8 cellular contexts compared by ENCODE assay signal in the genomic region with DNA sequence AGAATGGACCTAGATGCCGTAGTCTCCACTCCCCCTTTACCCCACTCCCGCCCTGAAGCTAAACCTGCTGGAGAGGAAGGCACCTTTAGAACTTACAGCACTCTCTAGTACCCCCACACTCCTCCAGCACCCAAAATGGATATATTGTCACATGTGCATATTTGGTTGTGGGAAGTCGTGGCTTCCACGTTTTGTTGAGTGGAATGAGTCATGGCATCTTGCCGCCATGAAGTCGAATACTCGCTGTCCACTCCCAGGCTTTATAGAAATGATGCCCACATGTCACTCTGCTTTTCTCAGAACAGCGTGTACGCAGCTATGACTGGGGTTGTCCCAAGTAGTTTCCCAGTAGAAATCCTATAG. TPM values are rescaled to one million over a fixed set of nuclear protein-coding genes. Genes with fewer than 3 reads are reported as not detected.
DNase-seq lines count a peak whose midpoint lies in the region; ATAC-seq and TF ChIP-seq lines count a peak whose summit lies in the region.

No MANE protein-coding gene starts in this region.

- no peaks in the 10 kb centered on the region for H3K9me2 ChIP-seq in PC-9 (ENCODE audit: insufficient read depth)

- no peak for TF ChIP-seq CTCF in PC-9 (conservative IDR thresholded peaks at IDR 0.05)
- no peak for TF ChIP-seq CTCF in adrenal gland (IDR thresholded peaks at IDR 0.05)
- TF ChIP-seq CTCF in sigmoid colon (IDR thresholded peaks at IDR 0.05) = no peak

- H3K4me2 ChIP-seq in PC-9 = peak overlapping the region; percentile 87

- H3K27me3 ChIP-seq in PC-9 (ENCODE audit: insufficient read depth, low read depth) (no peaks in the 10 kb centered on the region), adrenal gland (no peaks in the 10 kb centered on the region), right cardiac atrium (ENCODE audit: control insufficient read depth, insufficient read depth) (no peaks in the 10 kb centered on the region), sigmoid colon (no peaks in the 10 kb centered on the region)

- H3K79me2 ChIP-seq in PC-9 (ENCODE audit: low read depth) = peaks cover 86% of the 10 kb centered on the region

- DNase-seq in AG08395 (ENCODE audit: low spot score) (peak; percentile 58), PC-9 (peak in 1 of 2 experiments; percentile 55), adrenal gland (peak; percentile 27 to 71 (median 43)), right cardiac atrium (peak in 1 of 3 donors; percentile 27), sigmoid colon (peak; percentile 70), DMS153 treated with DMSO at 0.1 percent for 48 hours (lab: John Stamatoyannopoulos, UW; ENCODE audit: unreplicated experiment) (no peak)

- H3F3A ChIP-seq in PC-9 (ENCODE audit: insufficient read depth, low read depth) = peaks cover 7% of the 10 kb centered on the region; the same call in 1 of the 2 replicates

- peaks cover 25% of the 10 kb centered on the region for H4K20me1 ChIP-seq in PC-9 (ENCODE audit: insufficient read depth)

- H3K27ac ChIP-seq in PC-9 (peak overlapping the region; percentile 82), adrenal gland (peak overlapping the region; percentile 79 to 97 (median 94)), right cardiac atrium (ENCODE audit: low read length) (peak overlapping the region; percentile 98), sigmoid colon (peak overlapping the region; percentile 86 to 94 (median 92))

- H3K4me1 ChIP-seq in PC-9 (replicated peaks; ENCODE audit: insufficient read depth) (peaks cover 20% of the 10 kb centered on the region), adrenal gland (replicated peaks in 1 of 2) (peaks cover 19 to 55% of the 10 kb centered on the region in 2 donors), right cardiac atrium (ENCODE audit: control insufficient read depth, insufficient read depth, low read length) (peaks cover 2% of the 10 kb centered on the region), sigmoid colon (peaks cover 0 to 53% (median 43%) of the 10 kb centered on the region in 4 donors)

- 0 to 1% (median 0%) methylated on average over 2 to 9 of the region's 9 CpGs for WGBS in adrenal gland, 4 donors
- under 1% methylated on average over 9 of the region's 9 CpGs for WGBS in right cardiac atrium
- WGBS in sigmoid colon, 2 donors = 0% methylated on average over 9 of the region's 9 CpGs

- no peak for TF ChIP-seq EP300 in sigmoid colon (IDR thresholded peaks at IDR 0.05)

- CTCF ChIA-PET in PC-9 (lab: Charles Lee) = interaction anchor here (0.6 kb wide), 1 partner anchor 84 kb away, joined by 5 read pairs; no protein-coding TSS in a partner anchor

- no peaks in the 10 kb centered on the region for H3K9me3 ChIP-seq in PC-9 (ENCODE audit: insufficient read depth, low read depth)
- H3K9me3 ChIP-seq in adrenal gland (replicated peaks in 1 of 3) = peaks cover 0 to 5% (median 0%) of the 10 kb centered on the region in 3 donors
- H3K9me3 ChIP-seq in right cardiac atrium (ENCODE audit: control insufficient read depth, low read length) = no peaks in the 10 kb centered on the region
- no peaks in the 10 kb centered on the region for H3K9me3 ChIP-seq in sigmoid colon

- peak overlapping the region; percentile 94 for H2AFZ ChIP-seq in PC-9

- BruUV-seq in PC-9 (replicated peaks; lab: Mats Ljungman, UMichigan) = no TSS peak

- ATAC-seq in GM18517 (IDR thresholded peaks at IDR 0.05; ENCODE audit: unreplicated experiment) = peak; percentile 20
- ATAC-seq in HG03108 (IDR thresholded peaks at IDR 0.05; ENCODE audit: unreplicated experiment) = peak; percentile 8
- peak; percentile 42 to 61 for ATAC-seq in right cardiac atrium

- H3K36me3 ChIP-seq in PC-9 (ENCODE audit: low read depth) (0 out of 2 replicates have a peak, but pooled peaks cover 31% of the 10 kb centered on the region), adrenal gland (replicated peaks in 1 of 2) (peaks cover 0 to 4% of the 10 kb centered on the region in 2 donors), sigmoid colon (peaks cover 0 to 22% (median 9%) of the 10 kb centered on the region in 4 donors)

- no peak for TF ChIP-seq POLR2A in adrenal gland (IDR thresholded peaks at IDR 0.05)
- TF ChIP-seq POLR2A in sigmoid colon (IDR thresholded peaks at IDR 0.05) = no peak

- H3K4me3 ChIP-seq in PC-9 = peak overlapping the region; percentile 78
- peak overlapping the region; percentile 35 to 89 (median 65) for H3K4me3 ChIP-seq in adrenal gland
- peak overlapping the region; percentile 96 for H3K4me3 ChIP-seq in right cardiac atrium (ENCODE audit: low read length)
- H3K4me3 ChIP-seq in sigmoid colon = peak overlapping the region; percentile 69 to 85 (median 78)

- intact Hi-C loops in PC-9 (cut with micrococcal nuclease; ENCODE audit: unreplicated experiment) = loop anchor here (5.0 kb wide), 1 partner anchor 519 kb away; a partner anchor contains a TSS
- intact Hi-C loops in adrenal gland (cut with DNase I) = loop anchor here in 1 of 2 donors (10.0 kb wide), 1 partner anchor 924 kb away; no protein-coding TSS in a partner anchor
- intact Hi-C loops in right cardiac atrium (cut with DNase I) = no loop called here
- intact Hi-C loops in sigmoid colon (cut with DNase I) = loop anchor here (2.0 to 10.0 kb wide), 4 partner anchors 82 to 1076 kb away; a partner anchor contains a TSS

- POLR2A ChIA-PET in PC-9 (lab: Charles Lee; ENCODE audit: unreplicated experiment) = interaction anchor here (0.6 kb wide), 2 partner anchors 453 to 795 kb away, joined by 3 to 6 read pairs; no protein-coding TSS in a partner anchor

RNA-seq across cellular contexts. Expression of a gene that starts 0.5 kb away (rescaled TPM):
- 55.1 and 60.6 TPM in 2 replicates for total RNA-seq in PC-9 (2021)
- 10 to 100 TPM; 29.6 to 66.8 (median 50.6) TPM for total RNA-seq in adrenal gland
- 10 to 100 TPM; 14.9 to 72.5 (median 15.8) TPM for polyA plus RNA-seq in adrenal gland
- total RNA-seq in right cardiac atrium = 10 to 100 TPM; 29.7 to 41.9 (median 31.5) TPM
- 15.7 TPM for polyA plus RNA-seq in right cardiac atrium
- 10 to 100 TPM; 41.4 to 58.2 (median 50.4) TPM for total RNA-seq in sigmoid colon
- 10 to 100 TPM in 2 of 3 donors, 1 to 10 TPM in 1; 9.0 to 25.9 (median 19.7) TPM for polyA plus RNA-seq in sigmoid colon

RNA-seq across cellular contexts. Expression of a gene that starts 0.7 kb away (rescaled TPM):
- total RNA-seq in PC-9 (2021) = 16.5 and 20.2 TPM in 2 replicates
- total RNA-seq in adrenal gland = 10 to 100 TPM; 15.6 to 51.6 (median 19.7) TPM
- 10 to 100 TPM; 11.8 to 40.3 (median 13.0) TPM for polyA plus RNA-seq in adrenal gland
- total RNA-seq in right cardiac atrium = 10 to 100 TPM; 14.7 to 17.7 (median 16.3) TPM
- polyA plus RNA-seq in right cardiac atrium = 21.0 TPM
- 10 to 100 TPM; 16.3 to 31.4 (median 22.9) TPM for total RNA-seq in sigmoid colon
- 10 to 100 TPM; 11.3 to 18.0 (median 13.9) TPM for polyA plus RNA-seq in sigmoid colon

Comparison
In these comparisons a context has a peak if more than half of its experiments do, and no peak if none do; other contexts are left out.
1. intact Hi-C loops: an anchor here in PC-9 (5.0 kb wide) and sigmoid colon (2.0 to 10.0 kb wide); none called in right cardiac atrium.